ENCODE assay signal across 1 cellular context in genomic region chr19:33066543-33066942, GRCh38.
TF ChIP-seq lines count a peak whose summit lies in the region.

No MANE protein-coding gene starts in this region.

TF ChIP-seq in WTC11, 78 proteins besides CTCF, POLR2A, EP300 and RAD21 (continued from another document):
- no peak for TF ChIP-seq ARID4B (CRISPR knock-in tag; IDR thresholded peaks at IDR 0.05; ENCODE audit: borderline replicate concordance)
- TF ChIP-seq TCF7 (CRISPR knock-in tag; IDR thresholded peaks at IDR 0.05; ENCODE audit: low read depth): no peak
- TF ChIP-seq IRF1 (CRISPR knock-in tag; IDR thresholded peaks at IDR 0.05): no peak
- no peak for TF ChIP-seq ZNF121 (CRISPR knock-in tag; IDR thresholded peaks at IDR 0.05)
- TF ChIP-seq ZNF396 (CRISPR knock-in tag; IDR thresholded peaks at IDR 0.05; ENCODE audit: borderline replicate concordance): no peak
- TF ChIP-seq ZNF512 (CRISPR knock-in tag; IDR thresholded peaks at IDR 0.05; ENCODE audit: borderline replicate concordance): no peak
- TF ChIP-seq NFE2L1 (CRISPR knock-in tag; IDR thresholded peaks at IDR 0.05): no peak
- TF ChIP-seq EMX1 (CRISPR knock-in tag; IDR thresholded peaks at IDR 0.05): no peak
- no peak for TF ChIP-seq FOXJ3 (CRISPR knock-in tag; IDR thresholded peaks at IDR 0.05; ENCODE audit: borderline replicate concordance)
- TF ChIP-seq CDX4 (CRISPR knock-in tag; IDR thresholded peaks at IDR 0.05; ENCODE audit: borderline replicate concordance): no peak
